In the genomic region with DNA sequence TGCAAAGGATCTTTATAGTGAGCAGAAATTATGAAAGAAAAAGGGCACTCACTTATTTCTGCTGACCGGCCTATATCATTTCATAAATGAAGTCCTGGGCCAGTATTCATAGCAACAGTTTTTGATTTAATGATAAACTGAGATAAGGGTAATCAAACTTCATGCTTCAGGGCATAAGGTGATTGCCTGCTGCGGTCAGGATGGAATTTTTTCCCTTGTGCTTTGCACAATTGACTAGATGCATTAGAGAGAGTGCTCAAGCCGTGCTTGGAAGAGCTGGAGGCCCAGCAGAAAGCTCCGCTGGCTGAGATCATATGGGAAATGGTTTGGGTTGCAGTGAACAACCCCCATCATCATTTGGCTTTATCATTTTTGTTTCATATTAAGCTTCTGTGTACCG, we compare ENCODE assay signal across 2 cellular contexts.
A peak's percentile ranks its signal among the peaks of the same experiment; 100 is the strongest.
TF ChIP-seq lines count a peak whose summit lies in the region.

No MANE protein-coding gene starts in this region.

TF ChIP-seq in SK-N-SH, 30 proteins besides CTCF, POLR2A, EP300 and RAD21:
- TF ChIP-seq TEAD4 (IDR thresholded peaks at IDR 0.05; ENCODE audit: borderline replicate concordance, insufficient read depth) (no peak), GATA2 (CRISPR knock-in tag; IDR thresholded peaks at IDR 0.05) (peak; percentile 57), RXRA (IDR thresholded peaks at IDR 0.05; ENCODE audit: borderline replicate concordance, low read depth) (no peak), TCF12 (IDR thresholded peaks at IDR 0.05) (no peak), EZH2phosphoT487 (IDR thresholded peaks at IDR 0.05; ENCODE audit: borderline replicate concordance, low read depth) (no peak), MEF2A (IDR thresholded peaks at IDR 0.05; ENCODE audit: borderline replicate concordance, low read depth) (no peak), ELF1 (IDR thresholded peaks at IDR 0.05) (no peak)

TF ChIP-seq in SK-N-SH treated with all-trans-retinoic acid at 6 μM for 48 hours, 23 proteins besides CTCF, POLR2A, EP300 and RAD21:
- no peak for TF ChIP-seq BACH2 (CRISPR knock-in tag; IDR thresholded peaks at IDR 0.05; ENCODE audit: borderline replicate concordance)
- no peak for TF ChIP-seq ZNF565 (CRISPR knock-in tag; conservative IDR thresholded peaks at IDR 0.05; ENCODE audit: low read depth)
